1 cellular context compared by ENCODE assay signal in the genomic region with DNA sequence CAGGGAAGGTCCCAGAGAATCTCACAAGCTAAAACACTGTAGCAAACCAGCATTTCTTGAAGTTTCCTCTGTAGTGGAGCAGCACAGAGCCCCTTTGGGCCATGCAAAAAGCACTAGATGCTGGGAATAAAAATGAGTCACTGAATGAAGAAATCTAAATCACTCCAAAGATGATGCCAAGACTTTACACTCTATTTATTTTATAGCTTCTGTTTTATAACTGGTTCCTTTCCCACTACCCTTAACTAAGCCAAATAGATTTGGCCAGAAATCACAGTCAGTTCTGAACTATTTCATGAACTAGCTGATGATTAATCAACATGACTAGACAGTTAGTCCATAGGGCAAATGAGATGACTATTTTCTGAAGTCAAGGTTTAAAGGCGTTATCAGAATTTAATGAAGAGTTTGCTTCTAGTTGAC.
A peak's percentile ranks its signal among the peaks of the same experiment; 100 is the strongest.
TF ChIP-seq lines count a peak whose summit lies in the region.

No MANE protein-coding gene starts in this region.

TF ChIP-seq in IMR-90, 13 proteins besides CTCF, POLR2A, EP300 and RAD21 (continued from another document):
- 0 out of 2 replicates have a peak, but pooled peaks have one; percentile 1 for TF ChIP-seq MAFK (IDR thresholded peaks at IDR 0.05; ENCODE audit: low read depth, low read length)
